Comparison of ENCODE assay signal across 1 cellular context in the genomic region with DNA sequence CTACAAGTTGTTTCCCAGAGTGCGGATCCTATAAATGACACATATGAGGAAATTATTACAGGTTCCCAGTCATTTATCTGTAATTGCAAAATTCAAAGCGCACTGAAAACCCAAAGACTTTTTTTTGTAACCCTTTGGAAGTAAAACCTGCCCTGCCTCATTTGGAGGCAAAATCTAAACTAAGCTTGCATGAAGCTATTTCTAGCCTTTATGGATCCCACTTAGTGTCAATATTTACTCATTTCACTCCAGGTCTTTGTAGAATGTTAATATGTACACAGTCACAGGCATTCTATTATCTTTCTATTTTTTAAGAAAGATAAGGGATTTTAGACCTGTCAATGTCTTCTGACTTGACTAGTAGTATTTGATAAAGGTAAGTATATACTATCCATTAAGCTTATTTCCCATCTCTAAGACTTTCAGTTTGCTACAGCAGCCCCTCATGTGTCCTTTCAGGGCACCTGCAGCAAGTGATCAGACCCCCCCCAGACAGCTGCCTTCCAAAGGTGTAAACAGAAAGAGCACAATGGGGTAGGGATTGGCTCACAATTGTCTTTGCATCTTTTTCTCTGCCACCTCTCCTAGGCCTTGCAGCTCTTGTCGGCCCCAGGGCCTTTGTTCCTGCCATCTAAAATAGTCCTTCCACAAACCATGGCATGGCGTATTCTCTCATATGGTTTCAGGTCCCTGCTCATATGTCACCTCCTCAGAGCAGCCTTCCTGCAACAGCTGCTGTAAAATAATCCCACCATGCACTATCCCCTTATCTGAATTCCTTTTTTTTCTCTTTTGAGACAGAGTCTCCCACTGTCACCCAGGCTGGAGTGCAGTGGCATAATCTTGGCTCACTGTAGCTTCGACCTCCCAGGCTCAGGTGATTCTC.
TF ChIP-seq lines count a peak whose summit lies in the region.

No MANE protein-coding gene starts in this region.

TF ChIP-seq in HepG2, 621 proteins besides CTCF, POLR2A, EP300 and RAD21 (continued from another document and continues in another):
- TF ChIP-seq, protein P1, sequence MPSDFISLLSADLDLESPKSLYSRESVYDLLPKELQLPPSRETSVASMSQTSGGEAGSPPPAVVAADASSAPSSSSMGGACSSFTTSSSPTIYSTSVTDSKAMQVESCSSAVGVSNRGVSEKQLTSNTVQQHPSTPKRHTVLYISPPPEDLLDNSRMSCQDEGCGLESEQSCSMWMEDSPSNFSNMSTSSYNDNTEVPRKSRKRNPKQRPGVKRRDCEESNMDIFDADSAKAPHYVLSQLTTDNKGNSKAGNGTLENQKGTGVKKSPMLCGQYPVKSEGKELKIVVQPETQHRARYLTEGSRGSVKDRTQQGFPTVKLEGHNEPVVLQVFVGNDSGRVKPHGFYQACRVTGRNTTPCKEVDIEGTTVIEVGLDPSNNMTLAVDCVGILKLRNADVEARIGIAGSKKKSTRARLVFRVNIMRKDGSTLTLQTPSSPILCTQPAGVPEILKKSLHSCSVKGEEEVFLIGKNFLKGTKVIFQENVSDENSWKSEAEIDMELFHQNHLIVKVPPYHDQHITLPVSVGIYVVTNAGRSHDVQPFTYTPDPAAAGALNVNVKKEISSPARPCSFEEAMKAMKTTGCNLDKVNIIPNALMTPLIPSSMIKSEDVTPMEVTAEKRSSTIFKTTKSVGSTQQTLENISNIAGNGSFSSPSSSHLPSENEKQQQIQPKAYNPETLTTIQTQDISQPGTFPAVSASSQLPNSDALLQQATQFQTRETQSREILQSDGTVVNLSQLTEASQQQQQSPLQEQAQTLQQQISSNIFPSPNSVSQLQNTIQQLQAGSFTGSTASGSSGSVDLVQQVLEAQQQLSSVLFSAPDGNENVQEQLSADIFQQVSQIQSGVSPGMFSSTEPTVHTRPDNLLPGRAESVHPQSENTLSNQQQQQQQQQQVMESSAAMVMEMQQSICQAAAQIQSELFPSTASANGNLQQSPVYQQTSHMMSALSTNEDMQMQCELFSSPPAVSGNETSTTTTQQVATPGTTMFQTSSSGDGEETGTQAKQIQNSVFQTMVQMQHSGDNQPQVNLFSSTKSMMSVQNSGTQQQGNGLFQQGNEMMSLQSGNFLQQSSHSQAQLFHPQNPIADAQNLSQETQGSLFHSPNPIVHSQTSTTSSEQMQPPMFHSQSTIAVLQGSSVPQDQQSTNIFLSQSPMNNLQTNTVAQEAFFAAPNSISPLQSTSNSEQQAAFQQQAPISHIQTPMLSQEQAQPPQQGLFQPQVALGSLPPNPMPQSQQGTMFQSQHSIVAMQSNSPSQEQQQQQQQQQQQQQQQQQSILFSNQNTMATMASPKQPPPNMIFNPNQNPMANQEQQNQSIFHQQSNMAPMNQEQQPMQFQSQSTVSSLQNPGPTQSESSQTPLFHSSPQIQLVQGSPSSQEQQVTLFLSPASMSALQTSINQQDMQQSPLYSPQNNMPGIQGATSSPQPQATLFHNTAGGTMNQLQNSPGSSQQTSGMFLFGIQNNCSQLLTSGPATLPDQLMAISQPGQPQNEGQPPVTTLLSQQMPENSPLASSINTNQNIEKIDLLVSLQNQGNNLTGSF (CRISPR knock-in tag; IDR thresholded peaks at IDR 0.05), result no peak
- TF ChIP-seq, protein P2, sequence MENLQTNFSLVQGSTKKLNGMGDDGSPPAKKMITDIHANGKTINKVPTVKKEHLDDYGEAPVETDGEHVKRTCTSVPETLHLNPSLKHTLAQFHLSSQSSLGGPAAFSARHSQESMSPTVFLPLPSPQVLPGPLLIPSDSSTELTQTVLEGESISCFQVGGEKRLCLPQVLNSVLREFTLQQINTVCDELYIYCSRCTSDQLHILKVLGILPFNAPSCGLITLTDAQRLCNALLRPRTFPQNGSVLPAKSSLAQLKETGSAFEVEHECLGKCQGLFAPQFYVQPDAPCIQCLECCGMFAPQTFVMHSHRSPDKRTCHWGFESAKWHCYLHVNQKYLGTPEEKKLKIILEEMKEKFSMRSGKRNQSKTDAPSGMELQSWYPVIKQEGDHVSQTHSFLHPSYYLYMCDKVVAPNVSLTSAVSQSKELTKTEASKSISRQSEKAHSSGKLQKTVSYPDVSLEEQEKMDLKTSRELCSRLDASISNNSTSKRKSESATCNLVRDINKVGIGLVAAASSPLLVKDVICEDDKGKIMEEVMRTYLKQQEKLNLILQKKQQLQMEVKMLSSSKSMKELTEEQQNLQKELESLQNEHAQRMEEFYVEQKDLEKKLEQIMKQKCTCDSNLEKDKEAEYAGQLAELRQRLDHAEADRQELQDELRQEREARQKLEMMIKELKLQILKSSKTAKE (CRISPR knock-in tag; IDR thresholded peaks at IDR 0.05; ENCODE audit: borderline replicate concordance), result no peak
- TF ChIP-seq, protein P3, sequence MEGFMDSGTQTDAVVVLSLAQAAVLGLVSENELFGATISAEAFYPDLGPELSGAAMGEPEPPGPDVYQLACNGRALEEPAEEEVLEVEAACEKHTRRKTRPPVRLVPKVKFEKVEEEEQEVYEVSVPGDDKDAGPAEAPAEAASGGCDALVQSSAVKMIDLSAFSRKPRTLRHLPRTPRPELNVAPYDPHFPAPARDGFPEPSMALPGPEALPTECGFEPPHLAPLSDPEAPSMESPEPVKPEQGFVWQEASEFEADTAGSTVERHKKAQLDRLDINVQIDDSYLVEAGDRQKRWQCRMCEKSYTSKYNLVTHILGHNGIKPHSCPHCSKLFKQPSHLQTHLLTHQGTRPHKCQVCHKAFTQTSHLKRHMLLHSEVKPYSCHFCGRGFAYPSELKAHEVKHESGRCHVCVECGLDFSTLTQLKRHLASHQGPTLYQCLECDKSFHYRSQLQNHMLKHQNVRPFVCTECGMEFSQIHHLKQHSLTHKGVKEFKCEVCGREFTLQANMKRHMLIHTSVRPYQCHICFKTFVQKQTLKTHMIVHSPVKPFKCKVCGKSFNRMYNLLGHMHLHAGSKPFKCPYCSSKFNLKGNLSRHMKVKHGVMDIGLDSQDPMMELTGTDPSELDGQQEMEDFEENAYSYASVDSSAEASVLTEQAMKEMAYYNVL (CRISPR knock-in tag; IDR thresholded peaks at IDR 0.05; ENCODE audit: borderline replicate concordance), result no peak; the same call in 1 of the 2 replicates
- TF ChIP-seq FOXM1 (CRISPR knock-in tag; IDR thresholded peaks at IDR 0.05), result no peak
- TF ChIP-seq, protein P4, sequence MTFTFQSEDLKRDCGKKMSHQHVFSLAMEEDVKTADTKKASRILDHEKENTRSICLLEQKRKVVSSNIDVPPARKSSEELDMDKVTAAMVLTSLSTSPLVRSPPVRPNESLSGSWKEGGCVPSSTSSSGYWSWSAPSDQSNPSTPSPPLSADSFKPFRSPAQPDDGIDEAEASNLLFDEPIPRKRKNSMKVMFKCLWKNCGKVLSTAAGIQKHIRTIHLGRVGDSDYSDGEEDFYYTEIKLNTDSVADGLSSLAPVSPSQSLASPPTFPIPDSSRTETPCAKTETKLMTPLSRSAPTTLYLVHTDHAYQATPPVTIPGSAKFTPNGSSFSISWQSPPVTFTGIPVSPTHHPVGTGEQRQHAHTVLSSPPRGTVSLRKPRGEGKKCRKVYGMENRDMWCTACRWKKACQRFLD (CRISPR knock-in tag; IDR thresholded peaks at IDR 0.05; ENCODE audit: borderline replicate concordance), result no peak
- no peak for TF ChIP-seq MAFF (IDR thresholded peaks at IDR 0.05; ENCODE audit: low read depth, low read length)
- TF ChIP-seq SP4 (CRISPR knock-in tag; IDR thresholded peaks at IDR 0.05), result no peak
- no peak for TF ChIP-seq ZNF263 (CRISPR knock-in tag; IDR thresholded peaks at IDR 0.05)
- TF ChIP-seq SOX5 (CRISPR knock-in tag; IDR thresholded peaks at IDR 0.05; ENCODE audit: borderline replicate concordance), result peak; percentile 95
- TF ChIP-seq ZNF136 (CRISPR knock-in tag; IDR thresholded peaks at IDR 0.05; ENCODE audit: low read depth), result no peak
- TF ChIP-seq RBAK (CRISPR knock-in tag; IDR thresholded peaks at IDR 0.05), result no peak
- TF ChIP-seq, protein P5, sequence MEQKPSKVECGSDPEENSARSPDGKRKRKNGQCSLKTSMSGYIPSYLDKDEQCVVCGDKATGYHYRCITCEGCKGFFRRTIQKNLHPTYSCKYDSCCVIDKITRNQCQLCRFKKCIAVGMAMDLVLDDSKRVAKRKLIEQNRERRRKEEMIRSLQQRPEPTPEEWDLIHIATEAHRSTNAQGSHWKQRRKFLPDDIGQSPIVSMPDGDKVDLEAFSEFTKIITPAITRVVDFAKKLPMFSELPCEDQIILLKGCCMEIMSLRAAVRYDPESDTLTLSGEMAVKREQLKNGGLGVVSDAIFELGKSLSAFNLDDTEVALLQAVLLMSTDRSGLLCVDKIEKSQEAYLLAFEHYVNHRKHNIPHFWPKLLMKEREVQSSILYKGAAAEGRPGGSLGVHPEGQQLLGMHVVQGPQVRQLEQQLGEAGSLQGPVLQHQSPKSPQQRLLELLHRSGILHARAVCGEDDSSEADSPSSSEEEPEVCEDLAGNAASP (CRISPR knock-in tag; IDR thresholded peaks at IDR 0.05; ENCODE audit: borderline replicate concordance), result no peak
- TF ChIP-seq ZNF12 (CRISPR knock-in tag; IDR thresholded peaks at IDR 0.05), result no peak
- TF ChIP-seq ZNF773 (CRISPR knock-in tag; IDR thresholded peaks at IDR 0.05; ENCODE audit: borderline replicate concordance), result no peak
- TF ChIP-seq GTF2F1 (IDR thresholded peaks at IDR 0.05; ENCODE audit: low read length), result no peak
- no peak for TF ChIP-seq HDAC6 (IDR thresholded peaks at IDR 0.05; ENCODE audit: low read depth, low read length)
- no peak for TF ChIP-seq ZBTB7B (CRISPR knock-in tag; IDR thresholded peaks at IDR 0.05)
- TF ChIP-seq, protein P6, sequence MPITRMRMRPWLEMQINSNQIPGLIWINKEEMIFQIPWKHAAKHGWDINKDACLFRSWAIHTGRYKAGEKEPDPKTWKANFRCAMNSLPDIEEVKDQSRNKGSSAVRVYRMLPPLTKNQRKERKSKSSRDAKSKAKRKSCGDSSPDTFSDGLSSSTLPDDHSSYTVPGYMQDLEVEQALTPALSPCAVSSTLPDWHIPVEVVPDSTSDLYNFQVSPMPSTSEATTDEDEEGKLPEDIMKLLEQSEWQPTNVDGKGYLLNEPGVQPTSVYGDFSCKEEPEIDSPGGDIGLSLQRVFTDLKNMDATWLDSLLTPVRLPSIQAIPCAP (CRISPR knock-in tag; IDR thresholded peaks at IDR 0.05; ENCODE audit: low read depth), result no peak
- TF ChIP-seq SMARCE1 (IDR thresholded peaks at IDR 0.05; ENCODE audit: borderline replicate concordance), result no peak
- TF ChIP-seq KAT2B (IDR thresholded peaks at IDR 0.05; ENCODE audit: borderline replicate concordance, low read depth, low read length), result no peak
- TF ChIP-seq NR2F2 (IDR thresholded peaks at IDR 0.05; ENCODE audit: borderline replicate concordance, low read depth), result no peak
- TF ChIP-seq SMC3 (IDR thresholded peaks at IDR 0.05; ENCODE audit: low read length), result no peak
- TF ChIP-seq TBP (CRISPR knock-in tag; IDR thresholded peaks at IDR 0.05), result no peak
- no peak for TF ChIP-seq ZNF7 (CRISPR knock-in tag; IDR thresholded peaks at IDR 0.05)
- TF ChIP-seq, protein P7, sequence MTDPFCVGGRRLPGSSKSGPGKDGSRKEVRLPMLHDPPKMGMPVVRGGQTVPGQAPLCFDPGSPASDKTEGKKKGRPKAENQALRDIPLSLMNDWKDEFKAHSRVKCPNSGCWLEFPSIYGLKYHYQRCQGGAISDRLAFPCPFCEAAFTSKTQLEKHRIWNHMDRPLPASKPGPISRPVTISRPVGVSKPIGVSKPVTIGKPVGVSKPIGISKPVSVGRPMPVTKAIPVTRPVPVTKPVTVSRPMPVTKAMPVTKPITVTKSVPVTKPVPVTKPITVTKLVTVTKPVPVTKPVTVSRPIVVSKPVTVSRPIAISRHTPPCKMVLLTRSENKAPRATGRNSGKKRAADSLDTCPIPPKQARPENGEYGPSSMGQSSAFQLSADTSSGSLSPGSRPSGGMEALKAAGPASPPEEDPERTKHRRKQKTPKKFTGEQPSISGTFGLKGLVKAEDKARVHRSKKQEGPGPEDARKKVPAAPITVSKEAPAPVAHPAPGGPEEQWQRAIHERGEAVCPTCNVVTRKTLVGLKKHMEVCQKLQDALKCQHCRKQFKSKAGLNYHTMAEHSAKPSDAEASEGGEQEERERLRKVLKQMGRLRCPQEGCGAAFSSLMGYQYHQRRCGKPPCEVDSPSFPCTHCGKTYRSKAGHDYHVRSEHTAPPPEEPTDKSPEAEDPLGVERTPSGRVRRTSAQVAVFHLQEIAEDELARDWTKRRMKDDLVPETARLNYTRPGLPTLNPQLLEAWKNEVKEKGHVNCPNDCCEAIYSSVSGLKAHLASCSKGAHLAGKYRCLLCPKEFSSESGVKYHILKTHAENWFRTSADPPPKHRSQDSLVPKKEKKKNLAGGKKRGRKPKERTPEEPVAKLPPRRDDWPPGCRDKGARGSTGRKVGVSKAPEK (CRISPR knock-in tag; IDR thresholded peaks at IDR 0.05; ENCODE audit: borderline replicate concordance), result no peak; the same call in 1 of the 2 replicates
- no peak for TF ChIP-seq NCOA1 (CRISPR knock-in tag; IDR thresholded peaks at IDR 0.05)
- TF ChIP-seq RXRA (CRISPR knock-in tag; IDR thresholded peaks at IDR 0.05), result no peak
- no peak for TF ChIP-seq ZFP41 (CRISPR knock-in tag; IDR thresholded peaks at IDR 0.05; ENCODE audit: borderline replicate concordance)
- TF ChIP-seq TMF1 (CRISPR knock-in tag; IDR thresholded peaks at IDR 0.05; ENCODE audit: low read depth), result no peak
- no peak for TF ChIP-seq KAT7 (CRISPR knock-in tag; IDR thresholded peaks at IDR 0.05; ENCODE audit: borderline replicate concordance)
- TF ChIP-seq TOE1 (CRISPR knock-in tag; IDR thresholded peaks at IDR 0.05), result no peak
- no peak for TF ChIP-seq ZNF598 (CRISPR knock-in tag; IDR thresholded peaks at IDR 0.05; ENCODE audit: borderline replicate concordance)
- no peak for TF ChIP-seq CBFB (CRISPR knock-in tag; IDR thresholded peaks at IDR 0.05)
- TF ChIP-seq NFE2 (CRISPR knock-in tag; IDR thresholded peaks at IDR 0.05), result no peak
- TF ChIP-seq, protein P8, sequence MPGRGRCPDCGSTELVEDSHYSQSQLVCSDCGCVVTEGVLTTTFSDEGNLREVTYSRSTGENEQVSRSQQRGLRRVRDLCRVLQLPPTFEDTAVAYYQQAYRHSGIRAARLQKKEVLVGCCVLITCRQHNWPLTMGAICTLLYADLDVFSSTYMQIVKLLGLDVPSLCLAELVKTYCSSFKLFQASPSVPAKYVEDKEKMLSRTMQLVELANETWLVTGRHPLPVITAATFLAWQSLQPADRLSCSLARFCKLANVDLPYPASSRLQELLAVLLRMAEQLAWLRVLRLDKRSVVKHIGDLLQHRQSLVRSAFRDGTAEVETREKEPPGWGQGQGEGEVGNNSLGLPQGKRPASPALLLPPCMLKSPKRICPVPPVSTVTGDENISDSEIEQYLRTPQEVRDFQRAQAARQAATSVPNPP (CRISPR knock-in tag; IDR thresholded peaks at IDR 0.05), result no peak
- no peak for TF ChIP-seq JUND (CRISPR knock-in tag; IDR thresholded peaks at IDR 0.05)
- TF ChIP-seq ZNF33B (CRISPR knock-in tag; IDR thresholded peaks at IDR 0.05), result no peak
- TF ChIP-seq HOXA7 (CRISPR knock-in tag; IDR thresholded peaks at IDR 0.05), result no peak
